Comparison of ENCODE assay signal across 17 cellular contexts in the genomic region with DNA sequence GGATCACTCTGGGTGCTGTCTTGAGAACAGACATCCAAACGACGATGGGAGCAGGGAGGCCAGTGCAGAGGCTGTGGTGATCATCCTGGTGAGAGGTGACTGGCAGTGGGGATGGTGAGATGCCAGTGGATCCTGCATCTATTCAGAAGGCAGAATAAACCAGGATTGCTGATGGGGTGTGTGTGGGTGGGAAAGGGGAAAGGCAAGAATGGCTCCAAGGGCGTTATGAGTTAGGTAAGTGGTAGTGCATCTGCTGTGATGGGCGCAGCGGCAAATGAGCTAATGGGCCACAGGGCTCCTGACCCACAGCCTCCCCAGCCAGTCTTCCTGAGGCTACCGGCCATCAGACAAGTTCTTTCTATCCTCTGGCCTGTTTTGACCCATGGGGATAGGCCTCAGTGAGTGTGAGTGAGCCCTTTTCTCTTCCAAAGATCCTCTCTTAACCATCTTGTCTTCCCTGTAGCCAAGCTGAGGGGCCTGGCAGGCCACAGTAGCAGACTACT.
"Had no signal": no experiment of that assay in that cellular context is flagged by ENCODE, and none has a peak within 500 bp of the region (broad histone marks: within the 10 kb centered on the region; RNA-seq: fewer than 3 reads in every experiment).

No MANE protein-coding gene starts in this region.

- H3K27ac Mint-ChIP-seq: endodermal cell, immature natural killer cell had no signal

- H3K27me3 ChIP-seq: colonic mucosa, foreskin keratinocyte, right lobe of liver, spleen had no signal

- H3K4me1 Mint-ChIP-seq: immature natural killer cell had no signal

- H3K27ac ChIP-seq: colonic mucosa, foreskin keratinocyte, psoas muscle, right lobe of liver had no signal

- H3K9me3 ChIP-seq: colonic mucosa, psoas muscle, right lobe of liver, spleen had no signal

- ATAC-seq: foreskin keratinocyte; left colon; naive thymus-derived CD4-positive, alpha-beta T cell; psoas muscle; right lobe of liver had no signal

- H3K4me3 Mint-ChIP-seq: endodermal cell; immature natural killer cell; naive thymus-derived CD4-positive, alpha-beta T cell had no signal

- DNase-seq: colonic mucosa; effector CD4-positive, alpha-beta T cell; erythroblast; foreskin keratinocyte; immature natural killer cell; left colon; naive thymus-derived CD4-positive, alpha-beta T cell; psoas muscle; retina; right lobe of liver; spleen; stimulated activated CD4-positive, alpha-beta T cell treated with anti-CD3 and anti-CD28 coated beads, Interleukin-15, amount 100 ng/mL, for 24 hours; stimulated activated CD4-positive, alpha-beta T cell treated with anti-CD3 and anti-CD28 coated beads, Interleukin-1b, Interleukin-23, amount 100 ng/mL, for 48 hours; stimulated activated CD4-positive, alpha-beta T cell treated with anti-CD3 and anti-CD28 coated beads, Interleukin-4, amount 100 ng/mL, for 24 hours; stimulated activated naive CD4-positive, alpha-beta T cell; trophoblast cell had no signal

- H3K4me3 ChIP-seq: colonic mucosa, psoas muscle, right lobe of liver, spleen had no signal

- H3K36me3 ChIP-seq: colonic mucosa, right lobe of liver, spleen had no signal

- H3K9me3 Mint-ChIP-seq: endodermal cell, immature natural killer cell had no signal

- H3K36me3 Mint-ChIP-seq: immature natural killer cell; naive thymus-derived CD4-positive, alpha-beta T cell had no signal

- H3K4me1 ChIP-seq: colonic mucosa, foreskin keratinocyte, right lobe of liver had no signal
